11 cellular contexts compared by ENCODE assay signal in the genomic region with DNA sequence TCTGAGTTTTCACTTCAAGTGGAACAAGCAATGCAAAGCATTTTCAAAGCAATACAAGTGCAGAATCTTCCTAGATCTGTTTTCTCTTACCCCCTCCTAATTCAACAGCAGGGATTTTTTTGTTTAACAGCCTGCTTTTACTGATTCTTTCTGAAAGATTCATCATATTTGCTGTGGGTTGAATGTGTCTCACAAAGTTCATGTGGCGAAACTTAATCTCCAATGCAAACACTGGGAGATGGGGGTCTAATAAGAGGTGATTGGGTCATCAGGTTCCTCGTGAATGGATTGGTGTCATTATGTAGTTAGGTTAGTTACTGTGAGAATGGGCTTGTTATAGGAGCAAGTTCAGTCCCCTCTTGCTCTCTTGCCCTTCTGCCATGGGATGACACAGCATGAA.
"Had no signal": no experiment of that assay in that cellular context is flagged by ENCODE, and none has a peak within 500 bp of the region (broad histone marks: within the 10 kb centered on the region; RNA-seq: fewer than 3 reads in every experiment).

No MANE protein-coding gene starts in this region.

- H2AFZ ChIP-seq: GM23248, GM23338 had no signal

- FAIRE-seq: H1, H54 had no signal

- H3K27ac ChIP-seq: GM23248 had no signal

- H3K4me2 ChIP-seq: GM23338 had no signal

- H3K9ac ChIP-seq: GM23248 had no signal

- H3K9me3 Mint-ChIP-seq: GM23338, H9, HFFc6 had no signal

- H3K9me3 ChIP-seq: HAP-1 had no signal

- H3K27ac Mint-ChIP-seq: GM23338, H9, HFFc6 had no signal

- ATAC-seq: GM23338, HCT116 had no signal

- H3K36me3 ChIP-seq: HAP-1 had no signal

- DNase-seq: GM23248, GOT3, H7, H9, HCEC 1CT, HFFc6 had no signal

- H3K4me3 Mint-ChIP-seq: GM23338, H9, HFFc6 had no signal

- H3K4me3 ChIP-seq: GM23248, GM23338, HAP-1 had no signal

- H3K4me1 ChIP-seq: HAP-1 had no signal
